ENCODE assay signal across 23 cellular contexts in the genomic region with DNA sequence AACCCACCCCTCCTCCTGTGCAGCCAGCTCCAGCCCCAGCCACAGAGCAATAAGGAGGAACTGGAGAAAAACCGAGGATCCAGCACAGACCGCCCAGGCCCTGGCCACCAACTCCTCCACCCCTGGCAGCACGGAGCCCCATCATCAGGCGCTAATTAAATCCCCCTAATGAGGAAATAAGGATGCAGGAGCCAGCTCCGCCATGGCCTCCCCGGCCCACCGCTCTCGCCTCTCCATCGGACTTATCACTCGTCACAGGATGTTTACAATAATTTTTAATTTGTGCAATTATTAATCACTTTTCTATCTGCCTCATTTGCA.
"Had no signal": no experiment of that assay in that cellular context is flagged by ENCODE, and none has a peak within 500 bp of the region (broad histone marks: within the 10 kb centered on the region; RNA-seq: fewer than 3 reads in every experiment).

No MANE protein-coding gene starts in this region.

- ATAC-seq: activated CD8-positive, alpha-beta memory T cell treated with anti-CD3 and anti-CD28 coated beads, Interleukin-2, amount 10 ng/mL, durations not matched to agents 7 days and 5 days; activated naive CD4-positive, alpha-beta T cell treated with anti-CD3 and anti-CD28 coated beads, Interleukin-2, amount 50 U/mL, for 72 hours; activated naive CD8-positive, alpha-beta T cell treated with anti-CD3 and anti-CD28 coated beads, Interleukin-2, amount 50 U/mL, for 24 hours; activated T-cell treated with anti-CD3 and anti-CD28 coated beads, Interleukin-2, amount 50 U/mL, for 4 hours had no signal

- DNase-seq: activated B cell treated with CpG ODN at 0.5 μM for 24 hours; activated CD4-positive, alpha-beta T cell treated with anti-CD3 and anti-CD28 coated beads for 1 hour; activated CD4-positive, alpha-beta T cell treated with anti-CD3 and anti-CD28 coated beads, Interleukin-2, amount 10 ng/mL, durations not matched to agents 24 days and 14 days; activated CD4-positive, alpha-beta T cell treated with anti-CD3 and anti-CD28 coated beads, Interleukin-2, amount 50 U/mL, for 48 hours; activated CD8-positive, alpha-beta memory T cell treated with anti-CD3 and anti-CD28 coated beads, Interleukin-2, amount 10 ng/mL, durations not matched to agents 7 days and 5 days; activated effector memory CD4-positive, alpha-beta T cell treated with anti-CD3 and anti-CD28 coated beads, Interleukin-2, amount 50 U/mL, for 16 hours; activated naive CD4-positive, alpha-beta T cell treated with Interleukin-2 at 50 U/mL for 16 hours; activated naive CD8-positive, alpha-beta T cell treated with anti-CD3 and anti-CD28 coated beads, Interleukin-2, amount 50 U/mL, for 24 hours; activated T-cell treated with anti-CD3 and anti-CD28 coated beads, Interleukin-2, amount 50 U/mL, for 4 hours; NCI-H1092; NCI-H1417 treated with DMSO at 0.1 percent for 48 hours; NCI-H1694; NCI-H2029; NCI-H2107; NCI-H345; NCI-H510A; NCI-H526 treated with DMSO at 0.1 percent for 48 hours; NCI-H82; SIG-M5; T-helper 2 cell; T1000 had no signal

- H3K4me2 ChIP-seq: KMS-11 had no signal

- H3K9ac ChIP-seq: KMS-11 had no signal

- H3K27ac ChIP-seq: KMS-11 had no signal
